21 cellular contexts compared by ENCODE assay signal in genomic region chr4:1419708-1420107, GRCh38. TPM values are rescaled to one million over a fixed set of nuclear protein-coding genes. Genes with fewer than 3 reads are reported as not detected.
DNase-seq lines count a peak whose midpoint lies in the region; ATAC-seq and TF ChIP-seq lines count a peak whose summit lies in the region.
"Had no signal": no experiment of that assay in that cellular context is flagged by ENCODE, and none has a peak within 500 bp of the region (broad histone marks: within the 10 kb centered on the region; RNA-seq: fewer than 3 reads in every experiment).

No MANE protein-coding gene starts in this region.

- H3K27ac ChIP-seq in left ventricle myocardium inferior (replicated peaks) = no peak overlapping the region
- no peak overlapping the region for H3K27ac ChIP-seq in coronary artery
- no peak overlapping the region for H3K27ac ChIP-seq in testis
- H3K27ac ChIP-seq: KMS-11, PC-9 had no signal

- 90 to 94% methylated on average over 13 of the region's 13 CpGs for WGBS in testis, 2 donors

- TF ChIP-seq POLR2A in testis (IDR thresholded peaks at IDR 0.05) = no peak

- TF ChIP-seq CTCF in left ventricle myocardium inferior (IDR thresholded peaks at IDR 0.05; ENCODE audit: borderline replicate concordance) (no peak), coronary artery (IDR thresholded peaks at IDR 0.05) (no peak), testis (IDR thresholded peaks at IDR 0.05) (no peak)

- H3K9me3 ChIP-seq in left ventricle myocardium inferior (replicated peaks) (no peaks in the 10 kb centered on the region), testis (no peaks in the 10 kb centered on the region)
- H3K9me3 ChIP-seq: BE2C had no signal

- in situ Hi-C loops in KBM-7 (cut with MboI; ENCODE audit: low pct_unique_long_range_greater_than_20kb, low sequenced_read_pairs) = no loop called here

- no peaks in the 10 kb centered on the region for H3K36me3 ChIP-seq in left ventricle myocardium inferior
- no peaks in the 10 kb centered on the region for H3K36me3 ChIP-seq in testis (ENCODE audit: low read depth, missing control alignments)
- H3K36me3 ChIP-seq: BE2C had no signal

- ATAC-seq in Right ventricle myocardium superior (ENCODE audit: poor library complexity) (no peak), HG02610 (IDR thresholded peaks at IDR 0.05; ENCODE audit: unreplicated experiment) (no peak)
- ATAC-seq: GM23338, HCT116 had no signal

- no peak overlapping the region for H3K4me3 ChIP-seq in left ventricle myocardium inferior
- no peak overlapping the region for H3K4me3 ChIP-seq in coronary artery
- no peak overlapping the region for H3K4me3 ChIP-seq in testis
- H3K4me3 ChIP-seq: GM23338, PC-9 had no signal

- DNase-seq in Right ventricle myocardium superior = peak; percentile 11
- no peak for DNase-seq in left ventricle myocardium inferior
- peak; percentile 40 for DNase-seq in coronary artery (ENCODE audit: low spot score)
- DNase-seq in mesenteric fat pad (ENCODE audit: low spot score) = peak; percentile 45
- DNase-seq in testis = peak; percentile 6
- DNase-seq in KBM-7 = no peak
- DNase-seq in H4 (ENCODE audit: low spot score) = no peak
- DNase-seq: BE2C, DND-41, NCI-H1105 treated with DMSO at 0.1 percent for 48 hours, NCI-H2029 treated with DMSO at 0.1 percent for 48 hours, NCI-H226, NCI-H510A treated with DMSO at 0.1 percent for 48 hours, NCI-H748 treated with DMSO at 0.1 percent for 48 hours, PC-9 had no signal

- H3K27me3 ChIP-seq in left ventricle myocardium inferior (ENCODE audit: low read depth) = peaks cover 99% of the 10 kb centered on the region
- no peaks in the 10 kb centered on the region for H3K27me3 ChIP-seq in testis

- intact Hi-C loops in Right ventricle myocardium superior (cut with DNase I) (no loop called here), left ventricle myocardium inferior (cut with micrococcal nuclease) (no loop called here), testis (cut with DNase I; ENCODE audit: low total_unique reads) (no loop called here)

- no peaks in the 10 kb centered on the region for H3K4me1 ChIP-seq in left ventricle myocardium inferior
- no peaks in the 10 kb centered on the region for H3K4me1 ChIP-seq in testis
- H3K4me1 ChIP-seq: BE2C had no signal

RNA-seq across cellular contexts. Expression of gene NKX1-1, which starts 13.5 kb away (rescaled TPM):
- not detected for total RNA-seq in Right ventricle myocardium superior
- total RNA-seq in left ventricle myocardium inferior = not detected
- not detected for total RNA-seq in mesenteric fat pad
- 1 to 10 TPM in 1 of 2 donors, under 1 TPM in 1; 0.47 to 1.5 TPM for total RNA-seq in testis
- 0.70 TPM for polyA plus RNA-seq in testis (ENCODE audit: insufficient read depth, low read depth, low replicate concordance)
- not detected in 2 replicates for total RNA-seq in H4 (2014; rRNA removed; shearing (Covaris generic))
- total RNA-seq: A673, GM23338, PC-9, SK-MEL-5 had no signal
- polyA plus RNA-seq: GM23338 had no signal

Comparison
In these comparisons a context has a peak if more than half of its experiments do, and no peak if none do; other contexts are left out.
1. DNase-seq: peak in Right ventricle myocardium superior (single experiment), coronary artery (single experiment), mesenteric fat pad (single experiment) and testis (single experiment); none in left ventricle myocardium inferior (single experiment), KBM-7 (single experiment) and H4 (single experiment).